In the genomic region with DNA sequence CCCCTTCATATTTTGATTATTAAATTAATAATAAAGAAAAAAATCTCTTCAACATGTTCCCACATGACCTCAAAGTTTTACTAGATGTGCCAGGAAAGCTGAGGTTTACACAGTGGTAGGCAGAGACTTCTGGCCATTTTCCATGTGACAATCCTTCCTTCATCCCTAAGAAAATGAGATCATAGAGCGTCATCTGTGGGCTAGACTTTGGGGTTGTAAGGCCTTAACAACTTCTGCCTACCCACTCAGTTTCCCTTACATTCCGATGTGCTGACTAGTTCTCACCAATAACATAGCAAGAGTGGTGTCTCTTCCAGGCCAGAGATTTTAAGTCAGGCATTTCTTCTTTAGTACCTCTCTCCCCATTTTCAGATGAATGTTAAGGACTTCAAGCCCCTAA, we compare ENCODE assay signal across 17 cellular contexts.
DNase-seq lines count a peak whose midpoint lies in the region; ATAC-seq, FAIRE-seq and TF ChIP-seq lines count a peak whose summit lies in the region.
"Had no signal": no experiment of that assay in that cellular context is flagged by ENCODE, and none has a peak within 500 bp of the region (broad histone marks: within the 10 kb centered on the region; RNA-seq: fewer than 3 reads in every experiment).

No MANE protein-coding gene starts in this region.

- no peaks in the 10 kb centered on the region for H3K79me1 ChIP-seq in mesendoderm (ENCODE audit: low read length)

- H3K4me1 ChIP-seq in mesendoderm (ENCODE audit: control insufficient read depth, low read depth, low read length) (no peaks in the 10 kb centered on the region), HepG2 (ENCODE audit: insufficient read depth, low read length) (no peaks in the 10 kb centered on the region), lower lobe of right lung (no peaks in the 10 kb centered on the region)
- H3K4me1 ChIP-seq: ascending aorta had no signal

- POLR2A ChIA-PET in HepG2 (lab: Yijun Ruan, JAX) = no interaction called here

- no peak overlapping the region for H3K23ac ChIP-seq in mesendoderm (ENCODE audit: low read length)

- H3K4ac ChIP-seq in mesendoderm (ENCODE audit: low read depth, low read length) = no peak overlapping the region

- no peaks in the 10 kb centered on the region for H3K79me2 ChIP-seq in mesendoderm (ENCODE audit: control insufficient read depth, insufficient read depth, low read length)
- H3K79me2 ChIP-seq in HepG2 (ENCODE audit: insufficient read depth, low read length) = no peaks in the 10 kb centered on the region

- H3K27me3 ChIP-seq in mesendoderm (ENCODE audit: insufficient read depth, low read length, poor library complexity) (no peaks in the 10 kb centered on the region), HepG2 (ENCODE audit: control insufficient read depth in 1 of 2, insufficient read depth in 2 of 2, low read length in 2 of 2) (peaks cover 0 to 2% of the 10 kb centered on the region in 2 experiments; a peak in 1 of 5 replicates), lower lobe of right lung (ENCODE audit: low read depth) (no peaks in the 10 kb centered on the region)
- H3K27me3 ChIP-seq: ascending aorta had no signal

- TF ChIP-seq POLR2A in HepG2 (IDR thresholded peaks at IDR 0.05; ENCODE audit: insufficient read depth in 1 of 2, low read depth in 2 of 2, low read length in 2 of 2) = no peak

- H3K56ac ChIP-seq in mesendoderm (ENCODE audit: low read length) = no peak overlapping the region

- H2BK15ac ChIP-seq in mesendoderm (replicated peaks; ENCODE audit: low read depth) = no peak overlapping the region

- no peak overlapping the region for H2AFZ ChIP-seq in HepG2 (ENCODE audit: low read length)
- H2AFZ ChIP-seq: PC-9 had no signal

- no peak overlapping the region for H2BK5ac ChIP-seq in mesendoderm (ENCODE audit: low read length)

- FAIRE-seq in HepG2 (lab: Jason Lieb, UNC) = no peak

- H2BK120ac ChIP-seq in mesendoderm (ENCODE audit: low read depth, low read length) = no peak overlapping the region

- H2AK5ac ChIP-seq in mesendoderm (ENCODE audit: low read length) = no peak overlapping the region

- no peak for TF ChIP-seq RAD21 in HepG2 (CRISPR knock-in tag; IDR thresholded peaks at IDR 0.05)

- no CpG with 5 or more reads among the region's 2 CpGs for WGBS in mesendoderm (ENCODE audit: extremely low coverage, insufficient coverage, low lambda C conversion rate)
- 44% methylated on average over 2 of the region's 2 CpGs for WGBS in HepG2 (ENCODE audit: low lambda C conversion rate)

- no peak for TF ChIP-seq EP300 in HepG2 (IDR thresholded peaks at IDR 0.05; ENCODE audit: low read depth in 2 of 2, low read length in 2 of 2)
- TF ChIP-seq EP300 in HepG2 (CRISPR knock-in tag; IDR thresholded peaks at IDR 0.05; ENCODE audit: borderline replicate concordance) = no peak

- CTCF ChIA-PET in HepG2 (lab: Yijun Ruan, JAX; ENCODE audit: low intra/inter-chr PET ratio, low total read pairs) = no interaction called here

- no peaks in the 10 kb centered on the region for H4K20me1 ChIP-seq in HepG2 (ENCODE audit: insufficient read depth, low read length)

- H3K18ac ChIP-seq in mesendoderm (ENCODE audit: low read length) = no peak overlapping the region

- H4K8ac ChIP-seq in mesendoderm (ENCODE audit: low read depth, low read length) = no peak overlapping the region

- intact Hi-C loops in HepG2 (cut with micrococcal nuclease; ENCODE audit: unreplicated experiment) = no loop called here
- intact Hi-C loops in lower lobe of right lung (cut with DNase I) = no loop called here

- in situ Hi-C loops in HepG2 (cut with HindIII; ENCODE audit: extremely low pct_ligation_motif_present, low pct_unique_long_range_greater_than_20kb) = no loop called here

- H3K9ac ChIP-seq in mesendoderm (ENCODE audit: low read length) = no peak overlapping the region
- no peak overlapping the region for H3K9ac ChIP-seq in HepG2 (ENCODE audit: insufficient read depth, low read depth, low read length)

- no TSS peak for BruUV-seq in HepG2 (replicated peaks; lab: Mats Ljungman, UMichigan)

- H3K27ac ChIP-seq in mesendoderm (ENCODE audit: low read depth, low read length) (no peak overlapping the region), HepG2 (ENCODE audit: extremely low read length, insufficient read depth, low read length) (no peak overlapping the region), lower lobe of right lung (no peak overlapping the region)
- H3K27ac ChIP-seq: ascending aorta, PC-9, thoracic aorta had no signal

- H3K36me3 ChIP-seq in mesendoderm (ENCODE audit: control insufficient read depth, insufficient read depth, low read length) = no peaks in the 10 kb centered on the region
- no peaks in the 10 kb centered on the region for H3K36me3 ChIP-seq in HepG2 (replicated peaks in 1 of 2; ENCODE audit: control insufficient read depth in 1 of 2, insufficient read depth in 2 of 2, low read length in 2 of 2)
- no peaks in the 10 kb centered on the region for H3K36me3 ChIP-seq in lower lobe of right lung
- H3K36me3 ChIP-seq: ascending aorta, thoracic aorta had no signal

- H3K4me3 ChIP-seq in epithelial cell of esophagus (ENCODE audit: low read length) = no peak overlapping the region
- no peak overlapping the region for H3K4me3 ChIP-seq in mesendoderm (ENCODE audit: low read length)
- H3K4me3 ChIP-seq in HepG2 (replicated peaks in 1 of 3; ENCODE audit: insufficient read depth in 1 of 3, low read depth in 2 of 3, low read length in 3 of 3) = no peak overlapping the region
- no peak overlapping the region for H3K4me3 ChIP-seq in foreskin fibroblast (ENCODE audit: low read depth in 1 of 2, low read length in 2 of 2)
- H3K4me3 ChIP-seq in lower lobe of right lung = no peak overlapping the region
- H3K4me3 ChIP-seq: ascending aorta, lung, PC-9, thoracic aorta had no signal

- no peak for ATAC-seq in HepG2
- ATAC-seq in lower lobe of right lung = no peak

- no peak overlapping the region for H4K5ac ChIP-seq in mesendoderm (ENCODE audit: low read length)

- H3K4me2 ChIP-seq in mesendoderm (ENCODE audit: low read length) = no peak overlapping the region
- H3K4me2 ChIP-seq in HepG2 (ENCODE audit: low read depth, low read length) = no peak overlapping the region
- H3K4me2 ChIP-seq: PC-9 had no signal

- TF ChIP-seq CTCF in epithelial cell of esophagus (IDR thresholded peaks at IDR 0.05; ENCODE audit: insufficient read depth, low read depth, low read length, missing control alignments) (no peak), HepG2 (CRISPR knock-in tag; IDR thresholded peaks at IDR 0.05) (no peak), foreskin fibroblast (IDR thresholded peaks at IDR 0.05; ENCODE audit: low read depth, low read length) (no peak), lower lobe of right lung (IDR thresholded peaks at IDR 0.05) (no peak)

- no peaks in the 10 kb centered on the region for H3K9me3 ChIP-seq in HepG2 (ENCODE audit: low read length)
- H3K9me3 ChIP-seq in lower lobe of right lung = no peaks in the 10 kb centered on the region
- H3K9me3 ChIP-seq: ascending aorta, thoracic aorta had no signal

- DNase-seq in COLO829 (ENCODE audit: low spot score) = peak; percentile 43
- DNase-seq in RPMI7951 (ENCODE audit: low read depth) = peak; percentile 22
- peak; percentile 94 for DNase-seq in epithelial cell of esophagus (ENCODE audit: low read depth)
- peak; percentile 77 for DNase-seq in mesendoderm
- no peak for DNase-seq in HepG2 (ENCODE audit: low spot score)
- no peak for DNase-seq in foreskin fibroblast
- DNase-seq in NCI-H345 treated with DMSO at 0.1 percent for 48 hours (lab: John Stamatoyannopoulos, UW; ENCODE audit: unreplicated experiment) = no peak
- no peak for DNase-seq in lower lobe of right lung
- DNase-seq: activated CD4-positive, alpha-beta T cell treated with anti-CD3 and anti-CD28 coated beads for 48 hours; activated T-cell treated with anti-CD3 and anti-CD28 coated beads, Interleukin-2, amount 50 U/mL, for 24 hours; effector CD8-positive, alpha-beta T cell; NCI-H1436; NCI-H446; PC-9 had no signal

TF ChIP-seq in HepG2, 621 proteins besides CTCF, POLR2A, EP300 and RAD21 (continues in another document):
- no peak for TF ChIP-seq HNF4G (IDR thresholded peaks at IDR 0.05; ENCODE audit: borderline replicate concordance, low read depth, low read length)
- TF ChIP-seq HNF4G (CRISPR knock-in tag; IDR thresholded peaks at IDR 0.05; ENCODE audit: borderline replicate concordance, low read depth) = no peak
- TF ChIP-seq, protein P1, sequence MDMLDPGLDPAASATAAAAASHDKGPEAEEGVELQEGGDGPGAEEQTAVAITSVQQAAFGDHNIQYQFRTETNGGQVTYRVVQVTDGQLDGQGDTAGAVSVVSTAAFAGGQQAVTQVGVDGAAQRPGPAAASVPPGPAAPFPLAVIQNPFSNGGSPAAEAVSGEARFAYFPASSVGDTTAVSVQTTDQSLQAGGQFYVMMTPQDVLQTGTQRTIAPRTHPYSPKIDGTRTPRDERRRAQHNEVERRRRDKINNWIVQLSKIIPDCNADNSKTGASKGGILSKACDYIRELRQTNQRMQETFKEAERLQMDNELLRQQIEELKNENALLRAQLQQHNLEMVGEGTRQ (IDR thresholded peaks at IDR 0.05; ENCODE audit: low read depth, low read length) = no peak
- TF ChIP-seq, protein P1 (CRISPR knock-in tag; IDR thresholded peaks at IDR 0.05; ENCODE audit: borderline replicate concordance) = no peak
- TF ChIP-seq FOSL2 (CRISPR knock-in tag; IDR thresholded peaks at IDR 0.05) = no peak
- TF ChIP-seq, protein P2, sequence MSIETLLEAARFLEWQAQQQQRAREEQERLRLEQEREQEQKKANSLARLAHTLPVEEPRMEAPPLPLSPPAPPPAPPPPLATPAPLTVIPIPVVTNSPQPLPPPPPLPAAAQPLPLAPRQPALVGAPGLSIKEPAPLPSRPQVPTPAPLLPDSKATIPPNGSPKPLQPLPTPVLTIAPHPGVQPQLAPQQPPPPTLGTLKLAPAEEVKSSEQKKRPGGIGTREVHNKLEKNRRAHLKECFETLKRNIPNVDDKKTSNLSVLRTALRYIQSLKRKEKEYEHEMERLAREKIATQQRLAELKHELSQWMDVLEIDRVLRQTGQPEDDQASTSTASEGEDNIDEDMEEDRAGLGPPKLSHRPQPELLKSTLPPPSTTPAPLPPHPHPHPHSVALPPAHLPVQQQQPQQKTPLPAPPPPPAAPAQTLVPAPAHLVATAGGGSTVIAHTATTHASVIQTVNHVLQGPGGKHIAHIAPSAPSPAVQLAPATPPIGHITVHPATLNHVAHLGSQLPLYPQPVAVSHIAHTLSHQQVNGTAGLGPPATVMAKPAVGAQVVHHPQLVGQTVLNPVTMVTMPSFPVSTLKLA (IDR thresholded peaks at IDR 0.05) = no peak
- no peak for TF ChIP-seq ZNF552 (CRISPR knock-in tag; IDR thresholded peaks at IDR 0.05; ENCODE audit: borderline replicate concordance)
- no peak for TF ChIP-seq ZNF883 (CRISPR knock-in tag; IDR thresholded peaks at IDR 0.05; ENCODE audit: not compliant biosample characterization)

Comparison
In these comparisons a context has a peak if more than half of its experiments do, and no peak if none do; other contexts are left out.
1. DNase-seq: peak in COLO829 (single experiment), RPMI7951 (single experiment), epithelial cell of esophagus (single experiment) and mesendoderm (single experiment); none in HepG2 (single experiment), foreskin fibroblast (0 of 2), NCI-H345 treated with DMSO at 0.1 percent for 48 hours (single experiment) and lower lobe of right lung (single experiment).